1 cellular context compared by ENCODE assay signal in the genomic region with DNA sequence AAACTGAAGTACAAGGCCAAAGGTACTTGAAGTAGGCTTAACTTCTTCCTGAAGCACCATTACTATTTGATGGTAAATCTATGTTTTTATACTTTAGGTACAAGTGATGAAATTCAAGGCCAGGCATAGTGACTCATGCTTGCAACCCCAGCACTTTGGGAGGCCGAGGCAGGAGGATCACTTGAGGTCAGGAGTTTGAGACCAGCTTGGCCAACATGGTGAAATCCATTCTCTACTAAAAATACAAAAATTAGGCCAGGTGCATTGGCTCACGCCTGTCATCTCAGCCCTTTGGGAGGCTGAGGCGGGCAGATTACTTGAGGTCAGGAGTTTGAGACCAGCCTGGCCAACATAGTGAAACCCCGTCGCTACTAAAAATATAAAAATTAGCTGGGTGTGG.
A peak's percentile ranks its signal among the peaks of the same experiment; 100 is the strongest.
TF ChIP-seq lines count a peak whose summit lies in the region.

No MANE protein-coding gene starts in this region.

TF ChIP-seq in HepG2, 621 proteins besides CTCF, POLR2A, EP300 and RAD21:
- TF ChIP-seq, protein P1, sequence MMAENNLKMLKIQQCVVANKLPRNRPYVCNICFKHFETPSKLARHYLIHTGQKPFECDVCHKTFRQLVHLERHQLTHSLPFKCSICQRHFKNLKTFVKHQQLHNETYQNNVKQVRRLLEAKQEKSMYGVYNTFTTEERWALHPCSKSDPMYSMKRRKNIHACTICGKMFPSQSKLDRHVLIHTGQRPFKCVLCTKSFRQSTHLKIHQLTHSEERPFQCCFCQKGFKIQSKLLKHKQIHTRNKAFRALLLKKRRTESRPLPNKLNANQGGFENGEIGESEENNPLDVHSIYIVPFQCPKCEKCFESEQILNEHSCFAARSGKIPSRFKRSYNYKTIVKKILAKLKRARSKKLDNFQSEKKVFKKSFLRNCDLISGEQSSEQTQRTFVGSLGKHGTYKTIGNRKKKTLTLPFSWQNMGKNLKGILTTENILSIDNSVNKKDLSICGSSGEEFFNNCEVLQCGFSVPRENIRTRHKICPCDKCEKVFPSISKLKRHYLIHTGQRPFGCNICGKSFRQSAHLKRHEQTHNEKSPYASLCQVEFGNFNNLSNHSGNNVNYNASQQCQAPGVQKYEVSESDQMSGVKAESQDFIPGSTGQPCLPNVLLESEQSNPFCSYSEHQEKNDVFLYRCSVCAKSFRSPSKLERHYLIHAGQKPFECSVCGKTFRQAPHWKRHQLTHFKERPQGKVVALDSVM (CRISPR knock-in tag; IDR thresholded peaks at IDR 0.05) = peak; percentile 50; the same call in 1 of the 2 replicates
- TF ChIP-seq, protein P2, sequence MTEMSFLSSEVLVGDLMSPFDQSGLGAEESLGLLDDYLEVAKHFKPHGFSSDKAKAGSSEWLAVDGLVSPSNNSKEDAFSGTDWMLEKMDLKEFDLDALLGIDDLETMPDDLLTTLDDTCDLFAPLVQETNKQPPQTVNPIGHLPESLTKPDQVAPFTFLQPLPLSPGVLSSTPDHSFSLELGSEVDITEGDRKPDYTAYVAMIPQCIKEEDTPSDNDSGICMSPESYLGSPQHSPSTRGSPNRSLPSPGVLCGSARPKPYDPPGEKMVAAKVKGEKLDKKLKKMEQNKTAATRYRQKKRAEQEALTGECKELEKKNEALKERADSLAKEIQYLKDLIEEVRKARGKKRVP (CRISPR knock-in tag; IDR thresholded peaks at IDR 0.05) = 0 out of 4 replicates have a peak, but pooled peaks of 1 of the 2 experiments have one; percentile 12
- TF ChIP-seq, protein P3, sequence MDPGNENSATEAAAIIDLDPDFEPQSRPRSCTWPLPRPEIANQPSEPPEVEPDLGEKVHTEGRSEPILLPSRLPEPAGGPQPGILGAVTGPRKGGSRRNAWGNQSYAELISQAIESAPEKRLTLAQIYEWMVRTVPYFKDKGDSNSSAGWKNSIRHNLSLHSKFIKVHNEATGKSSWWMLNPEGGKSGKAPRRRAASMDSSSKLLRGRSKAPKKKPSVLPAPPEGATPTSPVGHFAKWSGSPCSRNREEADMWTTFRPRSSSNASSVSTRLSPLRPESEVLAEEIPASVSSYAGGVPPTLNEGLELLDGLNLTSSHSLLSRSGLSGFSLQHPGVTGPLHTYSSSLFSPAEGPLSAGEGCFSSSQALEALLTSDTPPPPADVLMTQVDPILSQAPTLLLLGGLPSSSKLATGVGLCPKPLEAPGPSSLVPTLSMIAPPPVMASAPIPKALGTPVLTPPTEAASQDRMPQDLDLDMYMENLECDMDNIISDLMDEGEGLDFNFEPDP (CRISPR knock-in tag; conservative IDR thresholded peaks at IDR 0.05) = 0 out of 2 replicates have a peak, but pooled peaks have one; percentile 35
